In genomic region chr4:37981425-37981824, GRCh38 we compare ENCODE assay signal across 19 cellular contexts. TPM values are rescaled to one million over a fixed set of nuclear protein-coding genes. Genes with fewer than 3 reads are reported as not detected.
DNase-seq lines count a peak whose midpoint lies in the region; ATAC-seq and TF ChIP-seq lines count a peak whose summit lies in the region.
"Had no signal": no experiment of that assay in that cellular context is flagged by ENCODE, and none has a peak within 500 bp of the region (broad histone marks: within the 10 kb centered on the region; RNA-seq: fewer than 3 reads in every experiment).

No MANE protein-coding gene starts in this region.

- peaks cover 50% of the 10 kb centered on the region for H3K4me1 Mint-ChIP-seq in GM23338

- H3K9ac ChIP-seq in OCI-LY1 (ENCODE audit: low read length) (peak overlapping the region; percentile 99), iPS-20b (ENCODE audit: low read depth, low read length) (no peak overlapping the region)
- H3K9ac ChIP-seq: BLaER1 treated with 17β-estradiol and CSF1 and Interleukin-3, amounts not matched to agents 10 nM and 100 nM had no signal

- H2AFZ ChIP-seq in GM23338: no peak overlapping the region
- no peak overlapping the region for H2AFZ ChIP-seq in OCI-LY1 (ENCODE audit: low read length)

- H3F3A ChIP-seq in GM23338 (replicated peaks; ENCODE audit: low read depth) (peaks cover 4% of the 10 kb centered on the region), OCI-LY1 (ENCODE audit: insufficient read depth, low read length) (0 out of 2 replicates have a peak, but pooled peaks cover 3% of the 10 kb centered on the region)

- DNase-seq in GM23338 (ENCODE audit: low spot score): no peak
- no peak for DNase-seq in sigmoid colon
- DNase-seq in prostate gland (ENCODE audit: low spot score): no peak
- DNase-seq in activated CD4-positive, alpha-beta T cell treated with anti-CD3 and anti-CD28 coated beads, Interleukin-2, amount 50 U/mL, for 4 hours: no peak
- no peak for DNase-seq in activated CD4-positive, alpha-beta T cell treated with anti-CD3 and anti-CD28 coated beads, Interleukin-2, amount 50 U/mL, for 1 hour
- DNase-seq: activated effector memory CD4-positive, alpha-beta T cell treated with anti-CD3 and anti-CD28 coated beads, Interleukin-2, amount 50 U/mL, for 16 hours; cortex of kidney; DMS79; GOT3; NCI-H1694 treated with DMSO at 0.1 percent for 48 hours; Peyer's patch; psoas muscle had no signal

- peaks cover 11% of the 10 kb centered on the region for H3K27me3 Mint-ChIP-seq in GM23338 (ENCODE audit: insufficient read depth, low read depth, poor library complexity)

- H3K4me3 ChIP-seq in GM23338: no peak overlapping the region; the same call in 1 of the 2 replicates
- peak overlapping the region; percentile 70 for H3K4me3 ChIP-seq in OCI-LY1 (ENCODE audit: low read depth, low read length, poor library complexity, severe bottlenecking)
- H3K4me3 ChIP-seq in iPS-20b (ENCODE audit: low read length): 0 out of 2 replicates have a peak overlapping the region, but pooled peaks have one; percentile 5
- no peak overlapping the region for H3K4me3 ChIP-seq in sigmoid colon
- no peak overlapping the region for H3K4me3 ChIP-seq in prostate gland
- H3K4me3 ChIP-seq: BLaER1 treated with 17β-estradiol and CSF1 and Interleukin-3, amounts not matched to agents 10 nM and 100 nM; Peyer's patch; psoas muscle had no signal

- no peaks in the 10 kb centered on the region for H3K9me3 ChIP-seq in OCI-LY1 (ENCODE audit: low read length)
- no peaks in the 10 kb centered on the region for H3K9me3 ChIP-seq in iPS-20b (ENCODE audit: insufficient read depth, low read depth, low read length)
- H3K9me3 ChIP-seq in sigmoid colon: no peaks in the 10 kb centered on the region
- H3K9me3 ChIP-seq in prostate gland: no peaks in the 10 kb centered on the region
- H3K9me3 ChIP-seq: BLaER1 treated with 17β-estradiol and CSF1 and Interleukin-3, amounts not matched to agents 10 nM and 100 nM; Peyer's patch; psoas muscle had no signal

- H3K9me3 Mint-ChIP-seq in GM23338: no peaks in the 10 kb centered on the region

- intact Hi-C loops in sigmoid colon (cut with DNase I): no loop called here
- intact Hi-C loops in prostate gland (cut with DNase I): no loop called here

- ATAC-seq in GM23338: no peak
- ATAC-seq in GM19351 (IDR thresholded peaks at IDR 0.05; ENCODE audit: unreplicated experiment): no peak
- ATAC-seq: esophagus mucosa, psoas muscle had no signal

- H3K27ac ChIP-seq in GM23338 (ENCODE audit: low read depth): peak overlapping the region; percentile 81
- peak overlapping the region; percentile 100 for H3K27ac ChIP-seq in OCI-LY1 (ENCODE audit: low read depth, low read length, poor library complexity, severe bottlenecking)
- H3K27ac ChIP-seq in iPS-20b (ENCODE audit: low read length): no peak overlapping the region
- peak overlapping the region; percentile 70 to 98 (median 98) for H3K27ac ChIP-seq in sigmoid colon
- H3K27ac ChIP-seq in prostate gland: no peak overlapping the region
- H3K27ac ChIP-seq: BLaER1 treated with 17β-estradiol and CSF1 and Interleukin-3, amounts not matched to agents 10 nM and 100 nM; Peyer's patch; psoas muscle; VCaP had no signal

- no peaks in the 10 kb centered on the region for H3K36me3 ChIP-seq in GM23338 (ENCODE audit: insufficient read depth)
- H3K36me3 ChIP-seq in OCI-LY1 (ENCODE audit: insufficient read depth, low read length): peaks cover 23% of the 10 kb centered on the region
- H3K36me3 ChIP-seq in iPS-20b (ENCODE audit: insufficient read depth, low read depth, low read length): no peaks in the 10 kb centered on the region
- H3K36me3 ChIP-seq in sigmoid colon: no peaks in the 10 kb centered on the region
- no peaks in the 10 kb centered on the region for H3K36me3 ChIP-seq in prostate gland
- H3K36me3 ChIP-seq: Peyer's patch had no signal

- no peaks in the 10 kb centered on the region for H3K36me3 Mint-ChIP-seq in GM23338 (ENCODE audit: low read depth)

- WGBS in sigmoid colon, 2 donors: 64 to 77% methylated on average over 4 of the region's 4 CpGs
- 63% methylated on average over 4 of the region's 4 CpGs for WGBS in prostate gland

- peak overlapping the region; percentile 54 for H3K27ac Mint-ChIP-seq in GM23338

- peaks cover 89% of the 10 kb centered on the region for H3K79me2 ChIP-seq in GM23338 (replicated peaks; ENCODE audit: insufficient read depth)
- H3K79me2 ChIP-seq in OCI-LY1 (ENCODE audit: insufficient read depth, low read length): peaks cover 87% of the 10 kb centered on the region

- TF ChIP-seq CTCF in GM23338 (conservative IDR thresholded peaks at IDR 0.05; ENCODE audit: low read depth in 2 of 2): no peak
- TF ChIP-seq CTCF in OCI-LY1 (IDR thresholded peaks at IDR 0.05; ENCODE audit: low read length): no peak
- TF ChIP-seq CTCF in sigmoid colon (IDR thresholded peaks at IDR 0.05): no peak
- TF ChIP-seq CTCF in prostate gland (IDR thresholded peaks at IDR 0.05): no peak

- H3K9me2 ChIP-seq in GM23338 (ENCODE audit: insufficient read depth) (no peaks in the 10 kb centered on the region), OCI-LY1 (ENCODE audit: low read depth, low read length) (no peaks in the 10 kb centered on the region)

- H3K4me3 Mint-ChIP-seq in GM23338: peak overlapping the region; percentile 23; the same call in 2 of the 3 replicates

- TF ChIP-seq EP300 in sigmoid colon (IDR thresholded peaks at IDR 0.05): no peak

- H3K4me1 ChIP-seq in GM23338 (ENCODE audit: insufficient read depth) (peaks cover 48% of the 10 kb centered on the region), OCI-LY1 (ENCODE audit: insufficient read depth, low read length, severe bottlenecking) (peaks cover 84% of the 10 kb centered on the region), iPS-20b (ENCODE audit: insufficient read depth, low read length) (peaks cover 21% of the 10 kb centered on the region), sigmoid colon (peaks cover 0 to 71% (median 62%) of the 10 kb centered on the region in 4 donors), prostate gland (replicated peaks) (no peaks in the 10 kb centered on the region)

- H4K20me1 ChIP-seq in GM23338 (replicated peaks; ENCODE audit: insufficient read depth) (peaks cover 7% of the 10 kb centered on the region), OCI-LY1 (ENCODE audit: insufficient read depth, low read length) (no peaks in the 10 kb centered on the region)

- H3K27me3 ChIP-seq in GM23338 (ENCODE audit: insufficient read depth): no peaks in the 10 kb centered on the region
- no peaks in the 10 kb centered on the region for H3K27me3 ChIP-seq in OCI-LY1 (ENCODE audit: insufficient read depth, low read length)
- H3K27me3 ChIP-seq in iPS-20b (ENCODE audit: insufficient read depth, low read length): no peaks in the 10 kb centered on the region
- no peaks in the 10 kb centered on the region for H3K27me3 ChIP-seq in sigmoid colon
- no peaks in the 10 kb centered on the region for H3K27me3 ChIP-seq in prostate gland (replicated peaks; ENCODE audit: insufficient read depth)
- H3K27me3 ChIP-seq: BLaER1 treated with 17β-estradiol and CSF1 and Interleukin-3, amounts not matched to agents 10 nM and 100 nM; Peyer's patch had no signal

- TF ChIP-seq POLR2A in sigmoid colon (IDR thresholded peaks at IDR 0.05) (no peak), prostate gland (IDR thresholded peaks at IDR 0.05) (no peak)

- H3K4me2 ChIP-seq in GM23338: peak overlapping the region; percentile 7; the same call in 1 of the 2 replicates
- peak overlapping the region; percentile 85 for H3K4me2 ChIP-seq in OCI-LY1 (ENCODE audit: low read length)

TF ChIP-seq in GM23338, 12 proteins besides CTCF, POLR2A, EP300 and RAD21:
- no peak for TF ChIP-seq REST (IDR thresholded peaks at IDR 0.05; ENCODE audit: unreplicated experiment)
- no peak for TF ChIP-seq NANOG (IDR thresholded peaks at IDR 0.05; ENCODE audit: borderline replicate concordance)

RNA-seq across cellular contexts. Expression of gene PTTG2, which starts 21.2 kb away (rescaled TPM):
- total RNA-seq in GM23338 (2014; rRNA removed; shearing (Covaris generic)): not detected in 2 replicates
- polyA plus RNA-seq in GM23338 (2016; fragmentation: Nextera tagmentation; extraction: Ambion mirVana) (1.1 TPM in 1 of 2 replicates, not detected in the other), sigmoid colon (under 1 TPM in 1 of 3 donors, not detected in 2; 0.28 TPM)
- total RNA-seq in sigmoid colon (1 to 10 TPM; 2.4 to 7.7 (median 6.3) TPM), prostate gland (1 to 10 TPM in 1 of 2 donors, not detected in 1; 2.6 TPM)
- total RNA-seq: temporal lobe had no signal

Comparison
In these comparisons a context has a peak if more than half of its experiments do, and no peak if none do; other contexts are left out.
1. H3K27ac ChIP-seq: peak in GM23338 (single experiment), OCI-LY1 (single experiment) and sigmoid colon (4 of 4); none in iPS-20b (single experiment) and prostate gland (0 of 2).
2. H3K4me3 ChIP-seq: peak in OCI-LY1 (single experiment) and iPS-20b (single experiment); none in GM23338 (single experiment), sigmoid colon (0 of 4) and prostate gland (0 of 2).